In genomic region chr3:175384569-175384968, GRCh38 we compare ENCODE assay signal across 22 cellular contexts.
A peak's percentile ranks its signal among the peaks of the same experiment; 100 is the strongest.
DNase-seq lines count a peak whose midpoint lies in the region; ATAC-seq, FAIRE-seq and TF ChIP-seq lines count a peak whose summit lies in the region.
"Had no signal": no experiment of that assay in that cellular context is flagged by ENCODE, and none has a peak within 500 bp of the region (broad histone marks: within the 10 kb centered on the region; RNA-seq: fewer than 3 reads in every experiment).

No MANE protein-coding gene starts in this region.

- no peaks in the 10 kb centered on the region for H3K79me2 ChIP-seq in GM23248 (ENCODE audit: insufficient read depth)

- H3K4me3 ChIP-seq in GM23248 (no peak overlapping the region), small intestine (ENCODE audit: low read depth in 1 of 2, low read length in 2 of 2) (no peak overlapping the region), ascending aorta (no peak overlapping the region), right lobe of liver (no peak overlapping the region)
- H3K4me3 ChIP-seq: GM23338, K562 had no signal

- H3K27me3 ChIP-seq in GM23248 (replicated peaks; ENCODE audit: insufficient read depth) (no peaks in the 10 kb centered on the region), small intestine (ENCODE audit: control insufficient read depth in 2 of 2, insufficient read depth in 2 of 2, low read length in 2 of 2) (no peaks in the 10 kb centered on the region), ascending aorta (no peaks in the 10 kb centered on the region), right lobe of liver (no peaks in the 10 kb centered on the region)
- H3K27me3 ChIP-seq: BE2C had no signal

- H3K9me2 ChIP-seq in GM23248 (ENCODE audit: insufficient read depth) = no peaks in the 10 kb centered on the region; the same call in 1 of the 2 replicates

- H3K4me1 ChIP-seq in GM23248 (ENCODE audit: insufficient read depth) (peaks cover 35% of the 10 kb centered on the region), small intestine (ENCODE audit: control insufficient read depth in 2 of 2, insufficient read depth in 1 of 2, low read depth in 1 of 2, low read length in 1 of 2) (no peaks in the 10 kb centered on the region), ascending aorta (peaks cover 0 to 3% of the 10 kb centered on the region in 2 donors), right lobe of liver (no peaks in the 10 kb centered on the region)

- ATAC-seq in right lobe of liver = no peak
- ATAC-seq: GM23338, K562 had no signal

- no peak overlapping the region for H3K4me3 Mint-ChIP-seq in T-helper 2 cell treated with Interferon-gamma antibody and Interleukin-4, amounts not matched to agents 5 μg/mL and 100 μg/mL, for 36 hours
- H3K4me3 Mint-ChIP-seq: CD4-positive, CD25-positive, alpha-beta regulatory T cell; CD8-positive, alpha-beta memory T cell; GM23338 had no signal

- no peak for TF ChIP-seq POLR2A in right lobe of liver (IDR thresholded peaks at IDR 0.05)

- peak overlapping the region; percentile 47 for H3K4me2 ChIP-seq in GM23248 (ENCODE audit: unreplicated experiment)
- H3K4me2 ChIP-seq: GM23338 had no signal

- H3K27ac ChIP-seq in GM23248 (peak overlapping the region; percentile 69), small intestine (ENCODE audit: low read depth in 1 of 2, low read length in 1 of 2) (no peak overlapping the region), ascending aorta (no peak overlapping the region), right lobe of liver (no peak overlapping the region)
- H3K27ac ChIP-seq: HL-60 had no signal

- TF ChIP-seq CTCF in ascending aorta (IDR thresholded peaks at IDR 0.05) = no peak
- TF ChIP-seq CTCF in right lobe of liver (IDR thresholded peaks at IDR 0.05) = no peak

- H3K36me3 ChIP-seq in GM23248 (ENCODE audit: low read depth) (no peaks in the 10 kb centered on the region), small intestine (ENCODE audit: control insufficient read depth in 2 of 2, insufficient read depth in 2 of 2, low read length in 2 of 2) (no peaks in the 10 kb centered on the region), ascending aorta (no peaks in the 10 kb centered on the region), right lobe of liver (no peaks in the 10 kb centered on the region)
- H3K36me3 ChIP-seq: BE2C had no signal

- in situ Hi-C loops in GM23248 (cut with MboI) = no loop called here

- H3K4me1 Mint-ChIP-seq in T-helper 2 cell treated with Interferon-gamma antibody and Interleukin-4, amounts not matched to agents 5 μg/mL and 100 μg/mL, for 36 hours (ENCODE audit: low read depth) = no peaks in the 10 kb centered on the region
- H3K4me1 Mint-ChIP-seq: CD4-positive, CD25-positive, alpha-beta regulatory T cell; CD8-positive, alpha-beta memory T cell had no signal

- no peaks in the 10 kb centered on the region for H4K20me1 ChIP-seq in GM23248 (ENCODE audit: insufficient read depth)

- peak; percentile 47 for FAIRE-seq in TTC549 (lab: Jason Lieb, UNC)
- FAIRE-seq in frontal cortex (lab: Jason Lieb, UNC) = peak; percentile 98
- FAIRE-seq in small intestine (lab: Jason Lieb, UNC) = peak; percentile 98
- FAIRE-seq: GM12891, H54, K562 had no signal

- no peak overlapping the region for H3K9ac ChIP-seq in GM23248

- H2AFZ ChIP-seq in GM23248 = no peak overlapping the region
- H2AFZ ChIP-seq: GM23338 had no signal

- intact Hi-C loops in ascending aorta (cut with DNase I) (no loop called here), right lobe of liver (cut with DNase I) (no loop called here)

- H3K27me3 Mint-ChIP-seq in T-helper 2 cell treated with Interferon-gamma antibody and Interleukin-4, amounts not matched to agents 5 μg/mL and 100 μg/mL, for 36 hours (ENCODE audit: low read depth) = no peaks in the 10 kb centered on the region
- H3K27me3 Mint-ChIP-seq: CD4-positive, CD25-positive, alpha-beta regulatory T cell; CD8-positive, alpha-beta memory T cell had no signal

- no peaks in the 10 kb centered on the region for H3K9me3 Mint-ChIP-seq in T-helper 2 cell treated with Interferon-gamma antibody and Interleukin-4, amounts not matched to agents 5 μg/mL and 100 μg/mL, for 36 hours
- H3K9me3 Mint-ChIP-seq: GM23338 had no signal

- H3K27ac Mint-ChIP-seq in T-helper 2 cell treated with Interferon-gamma antibody and Interleukin-4, amounts not matched to agents 5 μg/mL and 100 μg/mL, for 36 hours = no peak overlapping the region
- H3K27ac Mint-ChIP-seq: CD4-positive, CD25-positive, alpha-beta regulatory T cell; CD8-positive, alpha-beta memory T cell; GM23338 had no signal

- H3K9me3 ChIP-seq in GM23248 (ENCODE audit: low read depth) (no peaks in the 10 kb centered on the region), small intestine (ENCODE audit: control insufficient read depth, low read depth) (no peaks in the 10 kb centered on the region), ascending aorta (no peaks in the 10 kb centered on the region), right lobe of liver (no peaks in the 10 kb centered on the region)
- H3K9me3 ChIP-seq: BE2C had no signal

- peaks cover 27% of the 10 kb centered on the region; the same call in 1 of the 2 replicates for H3F3A ChIP-seq in GM23248 (ENCODE audit: insufficient read depth)

- H3K36me3 Mint-ChIP-seq in T-helper 2 cell treated with Interferon-gamma antibody and Interleukin-4, amounts not matched to agents 5 μg/mL and 100 μg/mL, for 36 hours (ENCODE audit: low read depth) = no peaks in the 10 kb centered on the region
- H3K36me3 Mint-ChIP-seq: CD4-positive, CD25-positive, alpha-beta regulatory T cell; CD8-positive, alpha-beta memory T cell had no signal

- DNase-seq in GM23248 = no peak
- no peak for DNase-seq in frontal cortex (ENCODE audit: low spot score in 2 of 2)
- no peak for DNase-seq in small intestine
- DNase-seq in ascending aorta (ENCODE audit: low spot score in 2 of 2) = no peak
- DNase-seq in T-helper 2 cell treated with Interferon-gamma antibody and Interleukin-4, amounts not matched to agents 5 μg/mL and 100 μg/mL, for 36 hours (ENCODE audit: low spot score) = no peak
- no peak for DNase-seq in right lobe of liver
- DNase-seq: ACHN; BE2C; C1 segment of cervical spinal cord; CD4-positive, CD25-positive, alpha-beta regulatory T cell; CD8-positive, alpha-beta memory T cell; COR-L47; DMS 273 treated with DMSO at 0.1 percent for 48 hours; DMS53; DND-41; HCEC 1CT had no signal
